Comparison of ENCODE assay signal across 1 cellular context in the genomic region with DNA sequence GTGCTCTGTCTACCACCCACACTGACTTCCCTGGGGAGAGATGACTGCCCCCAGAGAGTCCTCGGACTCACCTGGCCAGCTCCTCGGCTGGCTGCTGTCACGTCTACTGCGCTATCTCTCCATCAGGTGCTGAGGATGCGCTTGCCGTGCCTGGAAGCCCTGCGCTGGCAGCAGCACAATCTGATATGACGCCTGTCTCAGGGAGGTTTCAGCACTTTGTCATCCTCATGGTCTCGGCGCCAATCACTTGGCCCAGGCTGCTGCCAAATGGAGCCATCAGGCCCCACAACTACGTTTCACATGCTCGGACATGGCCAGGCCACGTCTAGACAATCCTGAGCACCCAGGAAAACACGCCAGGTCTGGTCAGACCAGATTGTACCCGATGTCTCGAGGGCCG.
TF ChIP-seq lines count a peak whose summit lies in the region.

No MANE protein-coding gene starts in this region.

TF ChIP-seq in H1, 55 proteins besides CTCF, POLR2A, EP300 and RAD21:
- TF ChIP-seq EZH2 (IDR thresholded peaks at IDR 0.05; ENCODE audit: low read depth, low read length, severe bottlenecking) (no peak), KDM1A (IDR thresholded peaks at IDR 0.05; ENCODE audit: borderline replicate concordance, low read length) (no peak), SP4 (IDR thresholded peaks at IDR 0.05; ENCODE audit: low read length) (no peak), CREB1 (IDR thresholded peaks at IDR 0.05) (no peak), TAF1 (IDR thresholded peaks at IDR 0.05; ENCODE audit: low read depth, low read length) (no peak), ASH2L (IDR thresholded peaks at IDR 0.05; ENCODE audit: low read length) (no peak), SAP30 (IDR thresholded peaks at IDR 0.05; ENCODE audit: insufficient read depth, insufficient replicate concordance, low read length) (no peak), BRCA1 (IDR thresholded peaks at IDR 0.05; ENCODE audit: low read depth, low read length) (no peak), SIN3A (conservative IDR thresholded peaks at IDR 0.05 in 1 of 2, IDR thresholded peaks at IDR 0.05 in 1 of 2; ENCODE audit: low read depth in 1 of 2, low read length in 2 of 2) (no peak)
TF ChIP-seq in H1: peak in this region for 0.
